8 cellular contexts compared by ENCODE assay signal in genomic region chr11:8081591-8082021, GRCh38. TPM values are rescaled to one million over a fixed set of nuclear protein-coding genes. Genes with fewer than 3 reads are reported as not detected.
A peak's percentile ranks its signal among the peaks of the same experiment; 100 is the strongest.
DNase-seq lines count a peak whose midpoint lies in the region; ATAC-seq and TF ChIP-seq lines count a peak whose summit lies in the region.

No MANE protein-coding gene starts in this region.

- DNase-seq in HEK293T (ENCODE audit: extremely low spot score): peak; percentile 27
- DNase-seq in activated naive CD8-positive, alpha-beta T cell treated with anti-CD3 and anti-CD28 coated beads, Interleukin-2, amount 10 ng/mL, durations not matched to agents 7 days and 5 days: no peak
- peak; percentile 65 for DNase-seq in spleen
- no peak for DNase-seq in iPS-NIHi7 (ENCODE audit: extremely low spot score)

- ATAC-seq in activated naive CD8-positive, alpha-beta T cell treated with anti-CD3 and anti-CD28 coated beads, Interleukin-2, amount 10 ng/mL, durations not matched to agents 7 days and 5 days (ENCODE audit: low read depth): no peak
- ATAC-seq in HG02884 (IDR thresholded peaks at IDR 0.05; ENCODE audit: unreplicated experiment): no peak
- no peak for ATAC-seq in HG02642 (IDR thresholded peaks at IDR 0.05; ENCODE audit: poor library complexity, unreplicated experiment)
- ATAC-seq in GM21825 (IDR thresholded peaks at IDR 0.05; ENCODE audit: unreplicated experiment): no peak

- peaks cover 38% of the 10 kb centered on the region for H3K27me3 Mint-ChIP-seq in activated naive CD8-positive, alpha-beta T cell treated with anti-CD3 and anti-CD28 coated beads, Interleukin-2, amount 10 ng/mL, durations not matched to agents 7 days and 5 days

- H3K36me3 ChIP-seq in spleen: no peaks in the 10 kb centered on the region

- peak overlapping the region; percentile 51 for H3K4me3 ChIP-seq in iPS-11a (ENCODE audit: low read depth, low read length)
- peak overlapping the region; percentile 9 to 73 (median 38) for H3K4me3 ChIP-seq in spleen

- no peaks in the 10 kb centered on the region for H3K9me3 ChIP-seq in spleen

- intact Hi-C loops in spleen (cut with DNase I; ENCODE audit: low total_unique reads): no loop called here

- TF ChIP-seq CTCF in spleen (IDR thresholded peaks at IDR 0.05 in 8 of 11, conservative IDR thresholded peaks at IDR 0.05 in 3 of 11): no peak

- peaks cover 4 to 17% (median 12%) of the 10 kb centered on the region in 6 donors for H3K4me1 ChIP-seq in spleen

- no peak for TF ChIP-seq POLR2A in spleen (IDR thresholded peaks at IDR 0.05)

- H3K27ac Mint-ChIP-seq in activated naive CD8-positive, alpha-beta T cell treated with anti-CD3 and anti-CD28 coated beads, Interleukin-2, amount 10 ng/mL, durations not matched to agents 7 days and 5 days: no peak overlapping the region

- 35 to 69% (median 42%) methylated on average over 10 to 22 of the region's 22 CpGs for WGBS in spleen, 5 donors

- no peaks in the 10 kb centered on the region for H3K9me3 Mint-ChIP-seq in activated naive CD8-positive, alpha-beta T cell treated with anti-CD3 and anti-CD28 coated beads, Interleukin-2, amount 10 ng/mL, durations not matched to agents 7 days and 5 days

- no peaks in the 10 kb centered on the region for H3K36me3 Mint-ChIP-seq in activated naive CD8-positive, alpha-beta T cell treated with anti-CD3 and anti-CD28 coated beads, Interleukin-2, amount 10 ng/mL, durations not matched to agents 7 days and 5 days

- POLR2A ChIA-PET in HEK293T (lab: Yijun Ruan, JAX): interaction anchor here (1.3 to 1.7 kb wide), 2 partner anchors 9 to 48 kb away, joined by 3 to 4 read pairs; no protein-coding TSS in a partner anchor
- POLR2A ChIA-PET in activated naive CD8-positive, alpha-beta T cell treated with anti-CD3 and anti-CD28 coated beads, Interleukin-2, amount 10 ng/mL, durations not matched to agents 7 days and 5 days (lab: Charles Lee): no interaction called here

- H3K27ac ChIP-seq in spleen: no peak overlapping the region

- peaks cover 0 to 73% (median 14%) of the 10 kb centered on the region in 7 donors for H3K27me3 ChIP-seq in spleen (replicated peaks in 1 of 7)

- peak overlapping the region; percentile 15 for H3K4me3 Mint-ChIP-seq in activated naive CD8-positive, alpha-beta T cell treated with anti-CD3 and anti-CD28 coated beads, Interleukin-2, amount 10 ng/mL, durations not matched to agents 7 days and 5 days

- CTCF ChIA-PET in HEK293T (lab: Yijun Ruan, JAX): interaction anchor here (1.0 to 2.7 kb wide), 3 partner anchors 9 to 75 kb away, joined by 4 to 11 read pairs (median 6); no protein-coding TSS in a partner anchor

- H3K4me1 Mint-ChIP-seq in activated naive CD8-positive, alpha-beta T cell treated with anti-CD3 and anti-CD28 coated beads, Interleukin-2, amount 10 ng/mL, durations not matched to agents 7 days and 5 days: no peaks in the 10 kb centered on the region

TF ChIP-seq in HEK293T, 16 proteins besides CTCF, POLR2A, EP300 and RAD21:
- no peak for TF ChIP-seq ZNF384 (IDR thresholded peaks at IDR 0.05)
- peak; percentile 42; the same call in 1 of the 2 replicates for TF ChIP-seq L3MBTL2 (conservative IDR thresholded peaks at IDR 0.05)

RNA-seq across cellular contexts. Expression of gene TUB, which starts 0.6 kb away (rescaled TPM):
- under 1 TPM in 1 of 2 experiments, not detected in 1; 0.14 TPM for total RNA-seq in activated naive CD8-positive, alpha-beta T cell treated with anti-CD3 and anti-CD28 coated beads, Interleukin-2, amount 10 ng/mL, durations not matched to agents 7 days and 5 days
- total RNA-seq in spleen: 1 to 10 TPM; 1.4 to 3.2 (median 2.1) TPM
- under 1 TPM; 0.17 to 0.42 (median 0.21) TPM for polyA plus RNA-seq in spleen

Comparison
In these comparisons a context has a peak if more than half of its experiments do, and no peak if none do; other contexts are left out.
1. DNase-seq: peak in HEK293T (single experiment) and spleen (single experiment); none in activated naive CD8-positive, alpha-beta T cell treated with anti-CD3 and anti-CD28 coated beads, Interleukin-2, amount 10 ng/mL, durations not matched to agents 7 days and 5 days (single experiment) and iPS-NIHi7 (single experiment).